In genomic region chr12:31589582-31589895, GRCh38 we compare ENCODE assay signal across 8 cellular contexts. TPM values are rescaled to one million over a fixed set of nuclear protein-coding genes. Genes with fewer than 3 reads are reported as not detected.
DNase-seq lines count a peak whose midpoint lies in the region; ATAC-seq and TF ChIP-seq lines count a peak whose summit lies in the region.

No MANE protein-coding gene starts in this region.

- H3K4me3 Mint-ChIP-seq in natural killer cell: peak overlapping the region; percentile 90

- no peaks in the 10 kb centered on the region for H3K9me3 Mint-ChIP-seq in natural killer cell

- H3K9me3 ChIP-seq in ectodermal cell (ENCODE audit: control insufficient read depth, low read length): no peaks in the 10 kb centered on the region

- H3K4me1 Mint-ChIP-seq in natural killer cell: peaks cover 14 to 20% of the 10 kb centered on the region in 2 donors

- H3K27me3 ChIP-seq in ectodermal cell (ENCODE audit: control insufficient read depth, insufficient read depth, low read length, poor library complexity, severe bottlenecking): peaks cover 8% of the 10 kb centered on the region

- peaks cover 9 to 28% of the 10 kb centered on the region in 2 donors for H3K27me3 Mint-ChIP-seq in natural killer cell (ENCODE audit: low read depth in 2 of 2)

- WGBS in ectodermal cell, 2 experiments: 1 to 6% methylated on average over 11 to 13 of the region's 13 CpGs

- peak overlapping the region; percentile 90 for H3K27ac ChIP-seq in ectodermal cell (ENCODE audit: insufficient read depth, low read depth, low read length, poor library complexity, severe bottlenecking)

- peaks cover 11% of the 10 kb centered on the region for H3K4me1 ChIP-seq in ectodermal cell (ENCODE audit: control insufficient read depth, insufficient read depth, low read length)

- peak overlapping the region; percentile 86 for H3K4me3 ChIP-seq in ectodermal cell (ENCODE audit: insufficient read depth, low read depth, low read length)

- ATAC-seq in natural killer cell: peak; percentile 43 to 60 (median 45)

- no peaks in the 10 kb centered on the region for H3K36me3 ChIP-seq in ectodermal cell (ENCODE audit: control insufficient read depth, insufficient read depth, low read length)

- no peak for TF ChIP-seq CTCF in natural killer cell (IDR thresholded peaks at IDR 0.05)

- intact Hi-C loops in natural killer cell (cut with micrococcal nuclease): no loop called here

- peak; percentile 35 for DNase-seq in activated CD8-positive, alpha-beta memory T cell treated with anti-CD3 and anti-CD28 coated beads, Interleukin-2, amount 50 U/mL, for 4 hours
- no peak for DNase-seq in activated CD8-positive, alpha-beta memory T cell treated with anti-CD3 and anti-CD28 coated beads, Interleukin-2, amount 50 U/mL, for 48 hours
- peak; percentile 85 for DNase-seq in NAMALWA (ENCODE audit: low spot score)
- DNase-seq in natural killer cell: no peak
- no peak for DNase-seq in T-helper 9 cell
- DNase-seq in globus pallidus (ENCODE audit: low spot score): no peak
- no peak for DNase-seq in RKO (ENCODE audit: low spot score)

- H3K27ac Mint-ChIP-seq in natural killer cell: peak overlapping the region; percentile 16 to 54

- H3K36me3 Mint-ChIP-seq in natural killer cell: no peaks in the 10 kb centered on the region

RNA-seq across cellular contexts. Expression of gene DENND5B, which starts 1.4 kb away (rescaled TPM):
- 24.2 TPM for polyA plus RNA-seq in ectodermal cell (2013, experiment 1 of 4)
- 27.2 TPM for polyA plus RNA-seq in ectodermal cell (2013, experiment 2 of 4)
- polyA plus RNA-seq in ectodermal cell (2013, experiment 3 of 4): 21.4 TPM
- polyA plus RNA-seq in ectodermal cell (2013, experiment 4 of 4): 23.1 TPM
- total RNA-seq in natural killer cell: 1 to 10 TPM in 1 of 3 donors, under 1 TPM in 2; 0.52 to 2.4 (median 0.70) TPM

Comparison
In these comparisons a context has a peak if more than half of its experiments do, and no peak if none do; other contexts are left out.
1. DNase-seq: peak in activated CD8-positive, alpha-beta memory T cell treated with anti-CD3 and anti-CD28 coated beads, Interleukin-2, amount 50 U/mL, for 4 hours (single experiment) and NAMALWA (single experiment); none in activated CD8-positive, alpha-beta memory T cell treated with anti-CD3 and anti-CD28 coated beads, Interleukin-2, amount 50 U/mL, for 48 hours (single experiment), natural killer cell (single experiment), T-helper 9 cell (single experiment), globus pallidus (single experiment) and RKO (single experiment).